Comparison of ENCODE assay signal across 17 cellular contexts in genomic region chr17:773467-774319, GRCh38. TPM values are rescaled to one million over a fixed set of nuclear protein-coding genes. Genes with fewer than 3 reads are reported as not detected.
A peak's percentile ranks its signal among the peaks of the same experiment; 100 is the strongest.
DNase-seq lines count a peak whose midpoint lies in the region; ATAC-seq lines count a peak whose summit lies in the region.
"Had no signal": no experiment of that assay in that cellular context is flagged by ENCODE, and none has a peak within 500 bp of the region (broad histone marks: within the 10 kb centered on the region; RNA-seq: fewer than 3 reads in every experiment).

No MANE protein-coding gene starts in this region.

- H3K4me3 Mint-ChIP-seq in T-helper 17 cell: no peak overlapping the region
- H3K4me3 Mint-ChIP-seq: memory B cell had no signal

- ATAC-seq in T-helper 17 cell (no peak), GM21390 (IDR thresholded peaks at IDR 0.05; ENCODE audit: unreplicated experiment) (no peak), GM21515 (IDR thresholded peaks at IDR 0.05; ENCODE audit: unreplicated experiment) (no peak)
- ATAC-seq: gastrocnemius medialis had no signal

- peaks cover 13% of the 10 kb centered on the region for H3K4me1 Mint-ChIP-seq in T-helper 17 cell

- no peaks in the 10 kb centered on the region for H3K27me3 Mint-ChIP-seq in T-helper 17 cell
- H3K27me3 Mint-ChIP-seq: memory B cell had no signal

- no peaks in the 10 kb centered on the region for H3K9me3 ChIP-seq in T-helper 17 cell (ENCODE audit: control insufficient read depth, low read length, poor library complexity, severe bottlenecking)
- H3K9me3 ChIP-seq: gastrocnemius medialis had no signal

- H3K27ac Mint-ChIP-seq in T-helper 17 cell: peak overlapping the region; percentile 72
- H3K27ac Mint-ChIP-seq: memory B cell had no signal

- H3K36me3 Mint-ChIP-seq in T-helper 17 cell (ENCODE audit: low read depth): peaks cover 11% of the 10 kb centered on the region

- DNase-seq in stimulated activated CD4-positive, alpha-beta T cell treated with anti-CD3 and anti-CD28 coated beads, Interleukin-15, amount 100 ng/mL, for 24 hours: peak; percentile 31
- DNase-seq in stimulated activated CD4-positive, alpha-beta T cell treated with anti-CD3 and anti-CD28 coated beads, Interleukin-2, amount 100 ng/mL, for 24 hours: no peak
- DNase-seq in T-helper 17 cell: no peak
- DNase-seq in mesenteric fat pad (ENCODE audit: low spot score): peak; percentile 20
- DNase-seq in SKM-1 treated with dmso at 0.1 percent for 144 hours (lab: John Stamatoyannopoulos, UW; ENCODE audit: unreplicated experiment): no peak
- DNase-seq in DMS153 (lab: John Stamatoyannopoulos, UW): no peak
- DNase-seq: activated CD4-positive, CD25-positive, alpha-beta regulatory T cell treated with anti-CD3 and anti-CD28 coated beads, Interleukin-2, amount 50 U/mL, for 72 hours; activated effector memory CD4-positive, alpha-beta T cell treated with Interleukin-2 at 50 U/mL for 16 hours; DND-41; gastrocnemius medialis; NCI-H1436 treated with DMSO at 0.1 percent for 48 hours; NCI-H510A treated with DMSO at 0.1 percent for 48 hours; occipital lobe; PC-9 had no signal

RNA-seq across cellular contexts. Expression of gene GLOD4, which starts 8.4 kb away (rescaled TPM):
- total RNA-seq in T-helper 17 cell (10 to 100 TPM; 60.6 to 64.8 TPM), mesenteric fat pad (43.5 TPM)

RNA-seq across cellular contexts. Expression of gene MRM3, which starts 8.5 kb away (rescaled TPM):
- 10 to 100 TPM; 28.1 to 29.6 TPM for total RNA-seq in T-helper 17 cell
- total RNA-seq in mesenteric fat pad: 12.7 TPM

RNA-seq across cellular contexts. Expression of gene GEMIN4, which starts 21.6 kb away (rescaled TPM):
- 10 to 100 TPM; 11.5 to 13.4 TPM for total RNA-seq in T-helper 17 cell
- 19.2 TPM for total RNA-seq in mesenteric fat pad

RNA-seq across cellular contexts. Expression of gene TLCD3A, which starts 41.3 kb away (rescaled TPM):
- total RNA-seq in T-helper 17 cell (1 to 10 TPM in 1 of 2 donors, under 1 TPM in 1; 0.85 to 1.8 TPM), mesenteric fat pad (11.5 TPM)

RNA-seq across cellular contexts. Expression of gene VPS53, which starts 59.1 kb away (rescaled TPM):
- total RNA-seq in T-helper 17 cell: 10 to 100 TPM; 57.8 to 80.7 TPM
- 84.7 TPM for total RNA-seq in mesenteric fat pad

Comparison
In these comparisons a context has a peak if more than half of its experiments do, and no peak if none do; other contexts are left out.
1. DNase-seq: peak in stimulated activated CD4-positive, alpha-beta T cell treated with anti-CD3 and anti-CD28 coated beads, Interleukin-15, amount 100 ng/mL, for 24 hours (single experiment) and mesenteric fat pad (single experiment); none in stimulated activated CD4-positive, alpha-beta T cell treated with anti-CD3 and anti-CD28 coated beads, Interleukin-2, amount 100 ng/mL, for 24 hours (0 of 2), T-helper 17 cell (0 of 3), SKM-1 treated with dmso at 0.1 percent for 144 hours (single experiment) and DMS153 (single experiment).